In the genomic region with DNA sequence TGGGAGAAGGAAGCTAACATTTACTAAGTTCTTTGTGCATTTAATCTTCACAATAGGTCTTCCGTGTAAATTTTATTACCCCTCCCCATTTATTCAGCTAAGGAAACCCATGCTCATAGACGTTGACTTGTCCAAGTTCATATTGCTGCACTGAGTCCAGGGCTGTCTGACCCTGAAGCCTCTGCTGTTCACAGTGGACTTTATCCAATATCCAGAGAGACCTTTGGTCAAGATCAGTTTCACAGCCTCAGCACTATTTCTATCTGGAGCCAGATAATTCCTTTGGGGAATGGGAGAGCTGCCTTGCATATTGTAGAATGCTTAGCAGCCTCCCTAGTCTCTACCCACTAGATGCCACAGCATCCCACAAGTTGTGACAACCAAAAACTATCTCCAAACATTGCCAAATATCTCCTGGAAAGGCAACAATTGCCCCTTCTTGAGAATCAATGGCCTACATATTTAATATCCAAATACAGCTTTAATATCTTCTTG, we compare ENCODE assay signal across 29 cellular contexts. TPM values are rescaled to one million over a fixed set of nuclear protein-coding genes. Genes with fewer than 3 reads are reported as not detected.
"Had no signal": no experiment of that assay in that cellular context is flagged by ENCODE, and none has a peak within 500 bp of the region (broad histone marks: within the 10 kb centered on the region; RNA-seq: fewer than 3 reads in every experiment).

No MANE protein-coding gene starts in this region.

- H3K4me3 Mint-ChIP-seq: activated B cell treated with CpG ODN at 0.5 μM for 24 hours; activated CD4-positive, alpha-beta T cell treated with anti-CD3 and anti-CD28 coated beads, Interleukin-2, amount 10 ng/mL, durations not matched to agents 24 days and 14 days; activated CD8-positive, alpha-beta memory T cell treated with anti-CD3 and anti-CD28 coated beads, Interleukin-2, amount 10 ng/mL, durations not matched to agents 7 days and 5 days; activated naive CD4-positive, alpha-beta T cell treated with anti-CD3 and anti-CD28 coated beads, Interleukin-2, amount 50 U/mL, for 24 hours; activated T-cell treated with anti-CD3 and anti-CD28 coated beads, Interleukin-2, amount 50 U/mL, for 24 hours; activated T-helper 1 cell treated with anti-CD3 and anti-CD28 coated beads, Interleukin-12 subunit alpha, Interleukin-12 subunit beta, Interleukin-2, Interleukin-4 antibody, amounts not matched to agents 30 ng/mL and 10 ng/mL and 1 ng/mL, durations not matched to agents 14 hours and 24 hours and 36 hours had no signal

- ATAC-seq: activated CD8-positive, alpha-beta memory T cell treated with anti-CD3 and anti-CD28 coated beads, Interleukin-2, amount 10 ng/mL, durations not matched to agents 7 days and 5 days; K562; Panc1; Right ventricle myocardium inferior; T-cell had no signal

- H3K4me3 ChIP-seq: K562, SK-N-MC had no signal

- DNase-seq: activated B cell treated with CpG ODN at 0.5 μM for 24 hours; activated CD4-positive, alpha-beta T cell treated with anti-CD3 and anti-CD28 coated beads for 1 hour; activated CD4-positive, alpha-beta T cell treated with anti-CD3 and anti-CD28 coated beads, Interleukin-2, amount 10 ng/mL, durations not matched to agents 24 days and 14 days; activated CD4-positive, alpha-beta T cell treated with anti-CD3 and anti-CD28 coated beads, Interleukin-2, amount 50 U/mL, for 48 hours; activated CD8-positive, alpha-beta memory T cell treated with anti-CD3 and anti-CD28 coated beads, Interleukin-2, amount 10 ng/mL, durations not matched to agents 7 days and 5 days; activated effector memory CD4-positive, alpha-beta T cell treated with Interleukin-2 at 50 U/mL for 16 hours; activated naive CD4-positive, alpha-beta T cell; activated T-cell treated with anti-CD3 and anti-CD28 coated beads, Interleukin-2, amount 50 U/mL, for 24 hours; aorta; Karpas-422; NCI-H1048; NCI-H1930; NCI-H2171 treated with DMSO at 0.1 percent for 48 hours; NCI-H226; NCI-H526 treated with DMSO at 0.1 percent for 48 hours; NCI-H82; OCI-M1; RPMI8226; T-cell; T-helper 2 cell; T1000 had no signal

- H3K36me3 Mint-ChIP-seq: activated naive CD4-positive, alpha-beta T cell treated with anti-CD3 and anti-CD28 coated beads, Interleukin-2, amount 50 U/mL, for 24 hours; T-cell had no signal

- H3K27ac ChIP-seq: SK-N-MC had no signal

- H3K9me3 Mint-ChIP-seq: activated B cell treated with CpG ODN at 0.5 μM for 24 hours; activated CD4-positive, alpha-beta T cell treated with anti-CD3 and anti-CD28 coated beads, Interleukin-2, amount 10 ng/mL, durations not matched to agents 24 days and 14 days; activated naive CD4-positive, alpha-beta T cell treated with anti-CD3 and anti-CD28 coated beads, Interleukin-2, amount 50 U/mL, for 24 hours; activated T-cell treated with anti-CD3 and anti-CD28 coated beads, Interleukin-2, amount 50 U/mL, for 24 hours; activated T-helper 1 cell treated with anti-CD3 and anti-CD28 coated beads, Interleukin-12 subunit alpha, Interleukin-12 subunit beta, Interleukin-2, Interleukin-4 antibody, amounts not matched to agents 30 ng/mL and 10 ng/mL and 1 ng/mL, durations not matched to agents 14 hours and 24 hours and 36 hours; T-cell had no signal

- H3K27ac Mint-ChIP-seq: activated B cell treated with CpG ODN at 0.5 μM for 24 hours; activated CD4-positive, alpha-beta T cell treated with anti-CD3 and anti-CD28 coated beads, Interleukin-2, amount 10 ng/mL, durations not matched to agents 24 days and 14 days; activated CD8-positive, alpha-beta memory T cell treated with anti-CD3 and anti-CD28 coated beads, Interleukin-2, amount 10 ng/mL, durations not matched to agents 7 days and 5 days; activated naive CD4-positive, alpha-beta T cell treated with anti-CD3 and anti-CD28 coated beads, Interleukin-2, amount 50 U/mL, for 24 hours; activated T-cell treated with anti-CD3 and anti-CD28 coated beads, Interleukin-2, amount 50 U/mL, for 24 hours; activated T-helper 1 cell treated with anti-CD3 and anti-CD28 coated beads, Interleukin-12 subunit alpha, Interleukin-12 subunit beta, Interleukin-2, Interleukin-4 antibody, amounts not matched to agents 30 ng/mL and 10 ng/mL and 1 ng/mL, durations not matched to agents 14 hours and 24 hours and 36 hours; T-cell had no signal

RNA-seq across cellular contexts. Expression of gene ILDR2, which starts 26.4 kb away (rescaled TPM):
- total RNA-seq: bronchial epithelial cell had no signal
- polyA plus RNA-seq: aorta had no signal

RNA-seq across cellular contexts. Expression of gene MAEL, which starts 40.2 kb away (rescaled TPM):
- total RNA-seq: activated B cell treated with CpG ODN at 0.5 μM for 24 hours; activated CD4-positive, alpha-beta T cell treated with anti-CD3 and anti-CD28 coated beads, Interleukin-2, amount 10 ng/mL, durations not matched to agents 24 days and 14 days; activated T-helper 1 cell treated with anti-CD3 and anti-CD28 coated beads, Interleukin-12 subunit alpha, Interleukin-12 subunit beta, Interleukin-2, Interleukin-4 antibody, amounts not matched to agents 30 ng/mL and 10 ng/mL and 1 ng/mL, durations not matched to agents 14 hours and 24 hours and 36 hours; aorta; bronchial epithelial cell; NCI-H460; T-cell had no signal
